ENCODE assay signal across 1 cellular context in genomic region chr1:67431869-67432578, GRCh38.
TF ChIP-seq lines count a peak whose summit lies in the region.

No MANE protein-coding gene starts in this region.

TF ChIP-seq in IMR-90, 13 proteins besides CTCF, POLR2A, EP300 and RAD21 (continued from another document):
- TF ChIP-seq MXI1 (IDR thresholded peaks at IDR 0.05; ENCODE audit: borderline replicate concordance, low read depth, low read length) (no peak), BHLHE40 (IDR thresholded peaks at IDR 0.05; ENCODE audit: low read depth, low read length) (no peak), FOS (IDR thresholded peaks at IDR 0.05; ENCODE audit: low read depth, low read length) (no peak), NFE2L2 (IDR thresholded peaks at IDR 0.05; ENCODE audit: low read depth, low read length) (no peak), RCOR1 (IDR thresholded peaks at IDR 0.05; ENCODE audit: insufficient replicate concordance, low read length) (no peak), CEBPB (IDR thresholded peaks at IDR 0.05; ENCODE audit: low read depth, low read length) (no peak), MAFK (IDR thresholded peaks at IDR 0.05; ENCODE audit: low read depth, low read length) (no peak), MAZ (IDR thresholded peaks at IDR 0.05; ENCODE audit: borderline replicate concordance, low read depth, low read length) (no peak), CHD1 (IDR thresholded peaks at IDR 0.05; ENCODE audit: low read depth, low read length) (no peak)
- TF ChIP-seq, protein P1, sequence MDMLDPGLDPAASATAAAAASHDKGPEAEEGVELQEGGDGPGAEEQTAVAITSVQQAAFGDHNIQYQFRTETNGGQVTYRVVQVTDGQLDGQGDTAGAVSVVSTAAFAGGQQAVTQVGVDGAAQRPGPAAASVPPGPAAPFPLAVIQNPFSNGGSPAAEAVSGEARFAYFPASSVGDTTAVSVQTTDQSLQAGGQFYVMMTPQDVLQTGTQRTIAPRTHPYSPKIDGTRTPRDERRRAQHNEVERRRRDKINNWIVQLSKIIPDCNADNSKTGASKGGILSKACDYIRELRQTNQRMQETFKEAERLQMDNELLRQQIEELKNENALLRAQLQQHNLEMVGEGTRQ (IDR thresholded peaks at IDR 0.05; ENCODE audit: low read depth, low read length) = no peak
